Comparison of ENCODE assay signal across 28 cellular contexts in the genomic region with DNA sequence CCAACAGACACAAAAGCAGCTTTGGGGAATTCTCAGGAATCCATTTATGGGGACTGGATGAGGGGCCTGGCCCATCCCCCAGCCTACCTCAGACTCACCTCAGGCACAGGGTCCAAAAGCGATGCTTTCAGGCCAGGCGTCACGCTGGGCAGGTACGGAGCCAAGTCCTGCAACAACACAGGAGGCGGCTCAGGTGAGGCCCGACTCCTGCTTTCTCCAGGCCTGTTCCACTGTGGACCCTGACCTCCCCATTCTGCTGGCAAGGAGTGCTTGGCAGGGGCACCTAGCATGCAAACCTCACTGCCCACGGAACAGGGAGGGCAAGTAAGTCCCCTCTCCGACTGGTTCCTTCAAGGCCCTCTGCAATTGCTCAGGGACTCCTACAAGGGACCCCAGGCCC. TPM values are rescaled to one million over a fixed set of nuclear protein-coding genes. Genes with fewer than 3 reads are reported as not detected.
DNase-seq lines count a peak whose midpoint lies in the region; ATAC-seq, FAIRE-seq and TF ChIP-seq lines count a peak whose summit lies in the region.
"Had no signal": no experiment of that assay in that cellular context is flagged by ENCODE, and none has a peak within 500 bp of the region (broad histone marks: within the 10 kb centered on the region; RNA-seq: fewer than 3 reads in every experiment).

No MANE protein-coding gene starts in this region.

- peaks cover 0 to 3% of the 10 kb centered on the region in 2 donors for H3K4me1 ChIP-seq in kidney (ENCODE audit: control insufficient read depth in 1 of 2, insufficient read depth in 1 of 2, low read depth in 1 of 2, low read length in 2 of 2)
- no peaks in the 10 kb centered on the region for H3K4me1 ChIP-seq in right lobe of liver
- H3K4me1 ChIP-seq: A549; BE2C; BLaER1 treated with 17β-estradiol and CSF1 and Interleukin-3, amounts not matched to agents 10 nM and 100 nM; HAP-1 had no signal

- no peaks in the 10 kb centered on the region for H3K9me3 ChIP-seq in kidney (ENCODE audit: control insufficient read depth in 1 of 2, low read length in 2 of 2)
- no peaks in the 10 kb centered on the region for H3K9me3 ChIP-seq in right lobe of liver
- H3K9me3 ChIP-seq: A549; BE2C; BLaER1 treated with 17β-estradiol and CSF1 and Interleukin-3, amounts not matched to agents 10 nM and 100 nM; HAP-1 had no signal

- TF ChIP-seq CTCF in kidney (IDR thresholded peaks at IDR 0.05; ENCODE audit: borderline replicate concordance, extremely low read depth, insufficient read depth) (no peak), right lobe of liver (IDR thresholded peaks at IDR 0.05) (no peak), endothelial cell (IDR thresholded peaks at IDR 0.05; ENCODE audit: unreplicated experiment) (no peak)

- ATAC-seq in right lobe of liver (peak; percentile 42 to 92 (median 62)), HG03571 (IDR thresholded peaks at IDR 0.05; ENCODE audit: unreplicated experiment) (no peak)
- ATAC-seq: A549 had no signal

- DNase-seq in activated naive CD4-positive, alpha-beta T cell (lab: John Stamatoyannopoulos, UW), result no peak
- DNase-seq in kidney, result peak; percentile 32
- peak in 2 of 3 donors; percentile 74 to 84 for DNase-seq in right lobe of liver
- DNase-seq in SKM-1 (lab: John Stamatoyannopoulos, UW; ENCODE audit: unreplicated experiment), result no peak
- DNase-seq in endothelial cell (ENCODE audit: low spot score), result no peak
- DNase-seq in dedifferentiated amniotic fluid mesenchymal stem cell (ENCODE audit: extremely low spot score), result no peak
- DNase-seq: 8988T; ACHN; AML-193; BE2C; CD4-positive, alpha-beta T cell; CD8-positive, alpha-beta memory T cell; DMS 273 treated with DMSO at 0.1 percent for 48 hours; DMS79; EL; GDM1; GOT3; HFFc6 had no signal

- FAIRE-seq in kidney (lab: Jason Lieb, UNC), result no peak
- FAIRE-seq: D721Med, GM12891, GM18507, H54 had no signal

- H3K9ac ChIP-seq in kidney (ENCODE audit: low read length in 2 of 2), result no peak overlapping the region
- H3K9ac ChIP-seq: BLaER1 treated with 17β-estradiol and CSF1 and Interleukin-3, amounts not matched to agents 10 nM and 100 nM had no signal

- no CpG with 5 or more reads among the region's 8 CpGs for WGBS in right lobe of liver (ENCODE audit: insufficient coverage, low coverage, low lambda C conversion rate, missing lambda C conversion rate)

- intact Hi-C loops in kidney (cut with DNase I), result no loop called here
- intact Hi-C loops in right lobe of liver (cut with DNase I), result no loop called here

- H3K27ac Mint-ChIP-seq in activated naive CD4-positive, alpha-beta T cell treated with anti-CD3 and anti-CD28 coated beads, Interleukin-2, amount 50 U/mL, for 24 hours, result peak overlapping the region; percentile 30
- H3K27ac Mint-ChIP-seq in endothelial cell (ENCODE audit: unreplicated experiment), result no peak overlapping the region
- H3K27ac Mint-ChIP-seq: CD14-positive monocyte; CD4-positive, alpha-beta T cell; HFFc6 had no signal

- TF ChIP-seq POLR2A in right lobe of liver (IDR thresholded peaks at IDR 0.05), result no peak

- H3K27ac ChIP-seq in kidney (ENCODE audit: low read depth in 2 of 2, low read length in 2 of 2), result peak overlapping the region in 1 of 2 donors; percentile 14
- no peak overlapping the region for H3K27ac ChIP-seq in right lobe of liver
- H3K27ac ChIP-seq: A549; BLaER1 treated with 17β-estradiol and CSF1 and Interleukin-3, amounts not matched to agents 10 nM and 100 nM had no signal

- H3K36me3 ChIP-seq in kidney (ENCODE audit: control insufficient read depth in 1 of 2, insufficient read depth in 2 of 2, low read length in 2 of 2), result peaks cover 40 to 75% of the 10 kb centered on the region in 2 donors
- peaks cover 0 to 97% (median 55%) of the 10 kb centered on the region in 4 donors for H3K36me3 ChIP-seq in right lobe of liver

- no peaks in the 10 kb centered on the region for H3K9me3 Mint-ChIP-seq in activated naive CD4-positive, alpha-beta T cell treated with anti-CD3 and anti-CD28 coated beads, Interleukin-2, amount 50 U/mL, for 24 hours
- H3K9me3 Mint-ChIP-seq in endothelial cell (ENCODE audit: unreplicated experiment), result no peaks in the 10 kb centered on the region
- H3K9me3 Mint-ChIP-seq: CD4-positive, alpha-beta T cell; CD8-positive, alpha-beta memory T cell; HFFc6 had no signal

- no peaks in the 10 kb centered on the region for H3K27me3 ChIP-seq in right lobe of liver
- H3K27me3 ChIP-seq: BE2C; BLaER1 treated with 17β-estradiol and CSF1 and Interleukin-3, amounts not matched to agents 10 nM and 100 nM had no signal

- no peaks in the 10 kb centered on the region for H3K27me3 Mint-ChIP-seq in activated naive CD4-positive, alpha-beta T cell treated with anti-CD3 and anti-CD28 coated beads, Interleukin-2, amount 50 U/mL, for 24 hours
- peaks cover 2% of the 10 kb centered on the region for H3K27me3 Mint-ChIP-seq in endothelial cell (ENCODE audit: unreplicated experiment)
- H3K27me3 Mint-ChIP-seq: CD4-positive, alpha-beta T cell; CD8-positive, alpha-beta memory T cell had no signal

- H3K4me3 ChIP-seq in kidney (ENCODE audit: low read length in 2 of 2) (no peak overlapping the region), right lobe of liver (no peak overlapping the region)
- H3K4me3 ChIP-seq: A549; BLaER1 treated with 17β-estradiol and CSF1 and Interleukin-3, amounts not matched to agents 10 nM and 100 nM; HAP-1 had no signal

- H3K4me1 Mint-ChIP-seq in activated naive CD4-positive, alpha-beta T cell treated with anti-CD3 and anti-CD28 coated beads, Interleukin-2, amount 50 U/mL, for 24 hours, result no peaks in the 10 kb centered on the region
- H3K4me1 Mint-ChIP-seq in endothelial cell (ENCODE audit: unreplicated experiment), result no peaks in the 10 kb centered on the region
- H3K4me1 Mint-ChIP-seq: CD14-positive monocyte; CD8-positive, alpha-beta memory T cell had no signal

- H3K4me3 Mint-ChIP-seq in activated naive CD4-positive, alpha-beta T cell treated with anti-CD3 and anti-CD28 coated beads, Interleukin-2, amount 50 U/mL, for 24 hours, result no peak overlapping the region
- no peak overlapping the region for H3K4me3 Mint-ChIP-seq in endothelial cell (ENCODE audit: unreplicated experiment)
- H3K4me3 Mint-ChIP-seq: CD14-positive monocyte; CD4-positive, alpha-beta T cell; CD8-positive, alpha-beta memory T cell; HFFc6 had no signal

- peaks cover 17% of the 10 kb centered on the region for H3K36me3 Mint-ChIP-seq in activated naive CD4-positive, alpha-beta T cell treated with anti-CD3 and anti-CD28 coated beads, Interleukin-2, amount 50 U/mL, for 24 hours
- peaks cover 41% of the 10 kb centered on the region for H3K36me3 Mint-ChIP-seq in endothelial cell (ENCODE audit: low read depth, unreplicated experiment)

RNA-seq across cellular contexts. Expression of gene RAB35, which starts 28.6 kb away (rescaled TPM):
- total RNA-seq in kidney (56.1 TPM), right lobe of liver (10 to 100 TPM; 11.7 to 22.1 (median 14.7) TPM), endothelial cell (ENCODE audit: unreplicated experiment) (76.4 TPM)
- polyA plus RNA-seq in kidney (ENCODE audit: insufficient read depth, low read depth, low replicate concordance), result 23.2 TPM

RNA-seq across cellular contexts. Expression of gene GCN1, which starts 49.4 kb away (rescaled TPM):
- total RNA-seq in kidney (77.6 TPM), right lobe of liver (10 to 100 TPM; 29.9 to 62.8 (median 39.4) TPM), endothelial cell (ENCODE audit: unreplicated experiment) (54.0 TPM)
- polyA plus RNA-seq in kidney (ENCODE audit: insufficient read depth, low read depth, low replicate concordance), result 12.2 TPM

RNA-seq across cellular contexts. Expression of gene RPLP0, which starts 55.7 kb away (rescaled TPM):
- total RNA-seq in kidney (1,384 TPM), right lobe of liver (1,000 to 10,000 TPM in 2 of 6 experiments, 100 to 1,000 TPM in 4; 549 to 1,070 (median 665) TPM), endothelial cell (ENCODE audit: unreplicated experiment) (2,318 TPM)
- polyA plus RNA-seq in kidney (ENCODE audit: insufficient read depth, low read depth, low replicate concordance), result 1,654 TPM

Comparison
In these comparisons a context has a peak if more than half of its experiments do, and no peak if none do; other contexts are left out.
1. DNase-seq: peak in kidney (single experiment) and right lobe of liver (2 of 3); none in activated naive CD4-positive, alpha-beta T cell (0 of 4), SKM-1 (single experiment), endothelial cell (single experiment) and dedifferentiated amniotic fluid mesenchymal stem cell (single experiment).